Comparison of ENCODE assay signal across 21 cellular contexts in the genomic region with DNA sequence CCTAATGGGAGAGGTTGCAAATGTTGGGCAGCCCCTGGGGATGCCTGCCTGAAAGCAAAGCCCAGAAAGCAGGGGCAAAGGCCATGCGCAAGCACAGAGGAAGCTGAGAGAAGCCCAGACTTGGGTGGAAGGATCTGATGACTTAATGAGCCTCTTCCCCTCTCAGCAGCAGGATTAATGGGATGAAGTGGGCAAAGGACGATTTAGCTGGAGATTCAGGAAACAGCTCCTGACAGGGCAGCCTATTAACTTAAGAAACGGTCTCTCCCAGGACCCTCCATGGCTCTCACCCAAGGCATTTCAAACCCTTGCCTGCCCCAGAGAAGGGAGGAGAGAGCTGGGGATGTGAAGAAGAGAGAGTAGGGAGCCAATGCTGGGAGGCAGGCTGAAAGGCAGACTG.
DNase-seq lines count a peak whose midpoint lies in the region; ATAC-seq and TF ChIP-seq lines count a peak whose summit lies in the region.
"Had no signal": no experiment of that assay in that cellular context is flagged by ENCODE, and none has a peak within 500 bp of the region (broad histone marks: within the 10 kb centered on the region; RNA-seq: fewer than 3 reads in every experiment).

No MANE protein-coding gene starts in this region.

- intact Hi-C loops in sigmoid colon (cut with DNase I) = no loop called here

- TF ChIP-seq CTCF in RWPE2 (IDR thresholded peaks at IDR 0.05; ENCODE audit: poor library complexity, severe bottlenecking) (no peak), lung (IDR thresholded peaks at IDR 0.05; ENCODE audit: control extremely low read depth, extremely low read depth) (no peak), sigmoid colon (IDR thresholded peaks at IDR 0.05) (no peak)

- H3K27me3 ChIP-seq in RWPE2 (ENCODE audit: insufficient read depth, poor library complexity, severe bottlenecking) (no peaks in the 10 kb centered on the region), lung (ENCODE audit: control insufficient read depth, insufficient read depth) (no peaks in the 10 kb centered on the region), sigmoid colon (no peaks in the 10 kb centered on the region)
- H3K27me3 ChIP-seq: hepatocyte, upper lobe of left lung had no signal

- no peaks in the 10 kb centered on the region for H3K9me3 ChIP-seq in RWPE2 (ENCODE audit: severe bottlenecking)
- peaks cover 0 to 2% of the 10 kb centered on the region in 2 donors for H3K9me3 ChIP-seq in lung (ENCODE audit: control insufficient read depth in 2 of 2, insufficient read depth in 1 of 2, low read length in 1 of 2)
- H3K9me3 ChIP-seq in sigmoid colon = no peaks in the 10 kb centered on the region
- H3K9me3 ChIP-seq: upper lobe of left lung had no signal

- TF ChIP-seq POLR2A in sigmoid colon (IDR thresholded peaks at IDR 0.05) = no peak

- TF ChIP-seq EP300 in sigmoid colon (IDR thresholded peaks at IDR 0.05) = no peak

- H3K27ac ChIP-seq in RWPE2 (ENCODE audit: poor library complexity, severe bottlenecking) (peak overlapping the region; percentile 52), lung (ENCODE audit: low read depth in 1 of 2, low read length in 1 of 2) (peak overlapping the region; percentile 21 to 26), sigmoid colon (no peak overlapping the region)
- H3K27ac ChIP-seq: hepatocyte, VCaP had no signal

- no peak overlapping the region for H3K4me3 ChIP-seq in RWPE2 (ENCODE audit: severe bottlenecking)
- H3K4me3 ChIP-seq in lung = no peak overlapping the region
- no peak overlapping the region for H3K4me3 ChIP-seq in sigmoid colon
- H3K4me3 ChIP-seq: hepatocyte, upper lobe of left lung had no signal

- H3K36me3 ChIP-seq in RWPE2 (ENCODE audit: low read depth) (no peaks in the 10 kb centered on the region), lung (ENCODE audit: control insufficient read depth in 2 of 2, insufficient read depth in 2 of 2, low read length in 2 of 2) (no peaks in the 10 kb centered on the region), sigmoid colon (no peaks in the 10 kb centered on the region)
- H3K36me3 ChIP-seq: upper lobe of left lung had no signal

- WGBS in lung, 2 donors = 55 to 89% methylated on average over 2 to 3 of the region's 3 CpGs
- WGBS in sigmoid colon, 2 donors = 87% methylated on average over 3 of the region's 3 CpGs

- H3K4me1 ChIP-seq in RWPE2 (ENCODE audit: insufficient read depth, poor library complexity, severe bottlenecking) (peaks cover 14% of the 10 kb centered on the region), lung (ENCODE audit: control insufficient read depth in 2 of 2, insufficient read depth in 2 of 2, low read length in 2 of 2) (peaks cover 0 to 12% of the 10 kb centered on the region in 2 donors), sigmoid colon (peaks cover 0 to 4% (median 0%) of the 10 kb centered on the region in 4 donors)

- ATAC-seq in RWPE2 (ENCODE audit: low read depth) (no peak), lung (ENCODE audit: insufficient read depth, low FRiP score) (no peak), HG03571 (IDR thresholded peaks at IDR 0.05; ENCODE audit: unreplicated experiment) (no peak), GM18502 (IDR thresholded peaks at IDR 0.05; ENCODE audit: poor library complexity, unreplicated experiment) (no peak), GM18868 (IDR thresholded peaks at IDR 0.05; ENCODE audit: unreplicated experiment) (no peak)
- ATAC-seq: HCT116; naive thymus-derived CD4-positive, alpha-beta T cell had no signal

- DNase-seq in D341Med (ENCODE audit: low spot score) = peak; percentile 1
- no peak for DNase-seq in RWPE2 (ENCODE audit: low spot score)
- DNase-seq in lung (ENCODE audit: low spot score) = no peak
- DNase-seq in sigmoid colon = peak; percentile 34
- DNase-seq in occipital lobe (lab: John Stamatoyannopoulos, UW) = no peak
- DNase-seq: activated CD4-positive, alpha-beta T cell treated with anti-CD3 and anti-CD28 coated beads, Interleukin-2, amount 50 U/mL, for 1 hour; activated CD8-positive, alpha-beta memory T cell treated with anti-CD3 and anti-CD28 coated beads, Interleukin-2, amount 50 U/mL, for 48 hours; activated gamma-delta T cell; cortex of kidney; Karpas-422; naive thymus-derived CD4-positive, alpha-beta T cell; NCI-H1092 treated with DMSO at 0.1 percent for 48 hours; NCI-H2081; stimulated activated CD4-positive, alpha-beta T cell treated with anti-CD3 and anti-CD28 coated beads, Interleukin-4, amount 100 ng/mL, for 1 hour had no signal

Comparison
In these comparisons a context has a peak if more than half of its experiments do, and no peak if none do; other contexts are left out.
1. DNase-seq: peak in D341Med (single experiment) and sigmoid colon (single experiment); none in RWPE2 (single experiment), lung (single experiment) and occipital lobe (single experiment).
2. H3K27ac ChIP-seq: peak in RWPE2 (single experiment) and lung (2 of 2); none in sigmoid colon (0 of 4).